In genomic region chr2:183037660-183038340, GRCh38 we compare ENCODE assay signal across 8 cellular contexts. TPM values are rescaled to one million over a fixed set of nuclear protein-coding genes. Genes with fewer than 3 reads are reported as not detected.
DNase-seq lines count a peak whose midpoint lies in the region; ATAC-seq and TF ChIP-seq lines count a peak whose summit lies in the region.

No MANE protein-coding gene starts in this region.

- H3K27ac ChIP-seq in cardiac muscle cell, result peak overlapping the region; percentile 99

- peak; percentile 21 to 39 (median 30) for DNase-seq in activated CD4-positive, CD25-positive, alpha-beta regulatory T cell (lab: John Stamatoyannopoulos, UW)
- DNase-seq in activated CD4-positive, CD25-positive, alpha-beta regulatory T cell treated with anti-CD3 and anti-CD28 coated beads, Interleukin-2, amount 50 U/mL, for 72 hours, result no peak
- DNase-seq in NCI-H774 (lab: John Stamatoyannopoulos, UW), result peak; percentile 78
- peak in 1 of 2 donors; percentile 47 for DNase-seq in activated naive CD4-positive, alpha-beta T cell treated with anti-CD3 and anti-CD28 coated beads, Interleukin-2, amount 50 U/mL, for 72 hours (ENCODE audit: low spot score in 2 of 2)
- peak in 1 of 2 donors; percentile 75 for DNase-seq in cardiac muscle cell (ENCODE audit: low read depth in 1 of 2, low spot score in 1 of 2)
- peak; percentile 17 to 90 (median 34) for DNase-seq in posterior cingulate gyrus
- no peak for DNase-seq in HCEC 1CT

- H3K4me3 ChIP-seq in cardiac muscle cell, result peak overlapping the region; percentile 98

- H3K9me3 Mint-ChIP-seq in activated naive CD4-positive, alpha-beta T cell treated with anti-CD3 and anti-CD28 coated beads, Interleukin-2, amount 50 U/mL, for 72 hours, result no peaks in the 10 kb centered on the region

- H3K27ac Mint-ChIP-seq in activated naive CD4-positive, alpha-beta T cell treated with anti-CD3 and anti-CD28 coated beads, Interleukin-2, amount 50 U/mL, for 72 hours, result peak overlapping the region in 1 of 2 donors; percentile 77

- no peaks in the 10 kb centered on the region for H3K27me3 ChIP-seq in cardiac muscle cell

- H3K36me3 Mint-ChIP-seq in activated naive CD4-positive, alpha-beta T cell treated with anti-CD3 and anti-CD28 coated beads, Interleukin-2, amount 50 U/mL, for 72 hours, result no peaks in the 10 kb centered on the region

- intact Hi-C loops in posterior cingulate gyrus (cut with DNase I), result loop anchor here (2.0 to 10.0 kb wide), 2 partner anchors 41 to 87 kb away; partner anchors contain the start of genes DUSP19 and NUP35

- TF ChIP-seq CTCF in cardiac muscle cell (IDR thresholded peaks at IDR 0.05; ENCODE audit: low read depth, low read length), result no peak

- ATAC-seq in HG02623 (IDR thresholded peaks at IDR 0.05; ENCODE audit: unreplicated experiment), result peak; percentile 34
- peak; percentile 70 to 73 for ATAC-seq in activated naive CD4-positive, alpha-beta T cell treated with anti-CD3 and anti-CD28 coated beads, Interleukin-2, amount 50 U/mL, for 72 hours

- H3K4me1 ChIP-seq in cardiac muscle cell (ENCODE audit: low read depth), result peaks cover 25% of the 10 kb centered on the region

- H3K36me3 ChIP-seq in cardiac muscle cell, result no peaks in the 10 kb centered on the region

- no peaks in the 10 kb centered on the region for H3K9me3 ChIP-seq in cardiac muscle cell (ENCODE audit: low read depth)

RNA-seq across cellular contexts. Expression of gene NCKAP1, which starts 0.5 kb away (rescaled TPM):
- total RNA-seq in activated naive CD4-positive, alpha-beta T cell treated with anti-CD3 and anti-CD28 coated beads, Interleukin-2, amount 50 U/mL, for 72 hours, result 10 to 100 TPM in 1 of 2 donors, 1 to 10 TPM in 1; 6.8 to 13.2 TPM
- 90.4 and 91.4 TPM in 2 replicates for total RNA-seq in cardiac muscle cell
- 81.7 and 102 TPM in 2 replicates for polyA plus RNA-seq in cardiac muscle cell

RNA-seq across cellular contexts. Expression of gene DUSP19, which starts 40.7 kb away (rescaled TPM):
- total RNA-seq in activated naive CD4-positive, alpha-beta T cell treated with anti-CD3 and anti-CD28 coated beads, Interleukin-2, amount 50 U/mL, for 72 hours, result 1 to 10 TPM; 1.8 to 3.8 TPM
- total RNA-seq in cardiac muscle cell, result 1.7 and 2.0 TPM in 2 replicates
- polyA plus RNA-seq in cardiac muscle cell, result 2.7 and 3.7 TPM in 2 replicates

Comparison
In these comparisons a context has a peak if more than half of its experiments do, and no peak if none do; other contexts are left out.
1. DNase-seq: peak in activated CD4-positive, CD25-positive, alpha-beta regulatory T cell (4 of 4), NCI-H774 (single experiment) and posterior cingulate gyrus (10 of 10); none in activated CD4-positive, CD25-positive, alpha-beta regulatory T cell treated with anti-CD3 and anti-CD28 coated beads, Interleukin-2, amount 50 U/mL, for 72 hours (single experiment) and HCEC 1CT (single experiment).